ENCODE assay signal across 16 cellular contexts in the genomic region with DNA sequence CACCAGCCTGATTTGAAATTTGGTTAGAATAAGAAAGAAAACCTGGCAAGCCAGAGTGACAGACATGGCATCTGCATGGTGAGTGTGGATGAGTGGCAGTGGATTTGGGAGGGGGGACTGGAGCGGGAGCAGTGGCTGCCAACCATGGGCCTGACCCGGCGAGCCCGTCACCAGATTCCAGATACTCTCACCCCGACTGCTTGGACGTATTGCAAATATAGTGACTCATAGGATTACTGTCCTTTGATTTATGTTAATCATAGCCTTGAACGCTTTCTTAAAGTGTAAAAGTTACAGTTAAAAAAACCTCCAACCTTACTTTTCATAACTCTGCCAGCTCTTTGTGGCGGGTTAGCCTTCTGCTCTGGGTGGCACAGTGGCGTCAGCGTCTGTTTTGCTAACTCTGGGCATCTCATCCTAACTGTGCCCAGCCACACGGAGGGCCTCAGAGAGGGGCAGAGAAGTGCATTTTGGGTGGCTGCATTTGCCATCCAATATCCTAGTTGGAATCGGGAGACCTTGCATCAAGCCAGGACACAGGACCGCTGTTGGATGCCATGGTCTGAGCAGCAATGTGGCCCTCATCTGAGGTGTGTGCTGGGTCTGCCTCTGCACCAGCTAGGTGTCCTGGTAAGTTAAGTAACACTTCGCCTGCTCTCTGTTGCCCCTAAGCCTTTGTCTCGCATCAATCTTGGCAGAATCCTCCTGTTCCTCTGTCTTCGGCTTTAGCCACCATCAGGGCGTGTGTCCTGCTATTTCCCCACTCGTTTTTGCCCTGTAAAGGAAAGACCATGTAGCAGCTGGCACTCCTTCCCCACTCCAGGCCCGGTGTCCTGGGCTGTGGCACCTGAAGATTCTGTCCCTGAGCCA. TPM values are rescaled to one million over a fixed set of nuclear protein-coding genes. Genes with fewer than 3 reads are reported as not detected.
DNase-seq lines count a peak whose midpoint lies in the region; ATAC-seq, FAIRE-seq and TF ChIP-seq lines count a peak whose summit lies in the region.
"Had no signal": no experiment of that assay in that cellular context is flagged by ENCODE, and none has a peak within 500 bp of the region (broad histone marks: within the 10 kb centered on the region; RNA-seq: fewer than 3 reads in every experiment).

No MANE protein-coding gene starts in this region.

- H3K4me2 ChIP-seq in astrocyte (ENCODE audit: low read length): peak overlapping the region; percentile 69

- CTCF ChIA-PET in AG04450 (lab: Charles Lee): interaction anchor here (0.6 to 1.1 kb wide), 2 partner anchors 62 to 123 kb away, joined by 3 read pairs; no protein-coding TSS in a partner anchor

- TF ChIP-seq POLR2A in erythroblast (IDR thresholded peaks at IDR 0.05; ENCODE audit: low read length): no peak

- FAIRE-seq in astrocyte (lab: Jason Lieb, UNC): no peak

- ATAC-seq in sciatic nerve: no peak
- ATAC-seq: activated CD8-positive, alpha-beta T cell treated with anti-CD3 and anti-CD28 coated beads for 36 hours; natural killer cell treated with Interleukin-12 subunit alpha and Interleukin-12 subunit beta and Interleukin-15 and Interleukin-18, amount 100 ng/mL, for 72 hours had no signal

- H3K27ac ChIP-seq in AG04450 (ENCODE audit: low read depth, low read length) (peak overlapping the region; percentile 31), astrocyte (ENCODE audit: low read depth, low read length) (peak overlapping the region; percentile 41)

- H3K9me3 Mint-ChIP-seq in astrocyte (ENCODE audit: unreplicated experiment): no peaks in the 10 kb centered on the region
- H3K9me3 Mint-ChIP-seq: activated CD8-positive, alpha-beta T cell treated with anti-CD3 and anti-CD28 coated beads for 36 hours; natural killer cell treated with Interleukin-12 subunit alpha and Interleukin-12 subunit beta and Interleukin-15 and Interleukin-18, amount 100 ng/mL, for 72 hours had no signal

- no peaks in the 10 kb centered on the region for H3K36me3 ChIP-seq in astrocyte (ENCODE audit: insufficient read depth, low read length)

- peaks cover 3% of the 10 kb centered on the region for H3K27me3 Mint-ChIP-seq in astrocyte (ENCODE audit: low read depth, unreplicated experiment)
- H3K27me3 Mint-ChIP-seq: activated CD8-positive, alpha-beta T cell treated with anti-CD3 and anti-CD28 coated beads for 36 hours; activated naive CD8-positive, alpha-beta T cell; natural killer cell treated with Interleukin-12 subunit alpha and Interleukin-12 subunit beta and Interleukin-15 and Interleukin-18, amount 100 ng/mL, for 72 hours had no signal

- H3K36me3 Mint-ChIP-seq in astrocyte (ENCODE audit: low read depth, unreplicated experiment): peaks cover 8% of the 10 kb centered on the region
- H3K36me3 Mint-ChIP-seq: activated naive CD8-positive, alpha-beta T cell; natural killer cell treated with Interleukin-12 subunit alpha and Interleukin-12 subunit beta and Interleukin-15 and Interleukin-18, amount 100 ng/mL, for 72 hours had no signal

- TF ChIP-seq CTCF in AG04450 (IDR thresholded peaks at IDR 0.05; ENCODE audit: low read depth, low read length) (no peak), astrocyte (IDR thresholded peaks at IDR 0.05; ENCODE audit: insufficient read depth, low read depth, low read length) (no peak)

- H3K9ac ChIP-seq in astrocyte (ENCODE audit: low read length): peak overlapping the region; percentile 43

- H3K4me1 Mint-ChIP-seq in astrocyte (ENCODE audit: low read depth, unreplicated experiment): peaks cover 3% of the 10 kb centered on the region

- in situ Hi-C loops in KBM-7 (cut with MboI; ENCODE audit: low pct_unique_long_range_greater_than_20kb, low sequenced_read_pairs): loop anchor here (25.0 kb wide), 1 partner anchor 94 kb away; no protein-coding TSS in a partner anchor

- H3K27me3 ChIP-seq in AG04450 (ENCODE audit: control insufficient read depth, insufficient read depth, low read length): no peaks in the 10 kb centered on the region
- no peaks in the 10 kb centered on the region for H3K27me3 ChIP-seq in astrocyte (ENCODE audit: insufficient read depth, low read length)

- intact Hi-C loops in sciatic nerve (cut with DNase I): no loop called here

- H3K4me1 ChIP-seq in astrocyte (ENCODE audit: insufficient read depth, low read length): peaks cover 16% of the 10 kb centered on the region

- peaks cover 3% of the 10 kb centered on the region for H4K20me1 ChIP-seq in astrocyte (ENCODE audit: insufficient read depth, low read length)

- peak overlapping the region; percentile 42 for H3K27ac Mint-ChIP-seq in astrocyte (ENCODE audit: unreplicated experiment)
- H3K27ac Mint-ChIP-seq: activated naive CD8-positive, alpha-beta T cell had no signal

- H3K4me3 ChIP-seq in AG04450 (ENCODE audit: low read depth, low read length): no peak overlapping the region
- no peak overlapping the region for H3K4me3 ChIP-seq in astrocyte (ENCODE audit: insufficient read depth, low read depth, low read length)

- H3K4me3 Mint-ChIP-seq in astrocyte (ENCODE audit: unreplicated experiment): no peak overlapping the region
- H3K4me3 Mint-ChIP-seq: activated CD8-positive, alpha-beta T cell treated with anti-CD3 and anti-CD28 coated beads for 36 hours; activated naive CD8-positive, alpha-beta T cell; natural killer cell treated with Interleukin-12 subunit alpha and Interleukin-12 subunit beta and Interleukin-15 and Interleukin-18, amount 100 ng/mL, for 72 hours had no signal

- H3K9me3 ChIP-seq in AG04450 (ENCODE audit: control insufficient read depth, insufficient read depth, low read length) (no peaks in the 10 kb centered on the region; the same call in 1 of the 2 replicates), astrocyte (ENCODE audit: insufficient read depth, low read depth, low read length) (no peaks in the 10 kb centered on the region)

- H3K79me2 ChIP-seq in astrocyte (ENCODE audit: insufficient read depth, low read length): no peaks in the 10 kb centered on the region

- no peak overlapping the region for H2AFZ ChIP-seq in astrocyte (ENCODE audit: low read depth, low read length)

- peak; percentile 13 for DNase-seq in AG04450 (ENCODE audit: low read depth, low spot score)
- DNase-seq in HT1080 (ENCODE audit: low read depth): peak; percentile 79
- DNase-seq in astrocyte (ENCODE audit: low read depth): peak; percentile 71
- DNase-seq in glomerular visceral epithelial cell (ENCODE audit: extremely low spot score): peak; percentile 53
- DNase-seq in KBM-7: no peak
- no peak for DNase-seq in NCI-H1105 (lab: John Stamatoyannopoulos, UW)
- no peak for DNase-seq in sciatic nerve (ENCODE audit: low spot score)
- DNase-seq in erythroblast (lab: John Stamatoyannopoulos, UW): no peak
- DNase-seq: activated CD8-positive, alpha-beta T cell treated with anti-CD3 and anti-CD28 coated beads for 36 hours; AML-193; GF-D8; kidney glomerular epithelial cell; NCI-H345; stimulated activated CD4-positive, alpha-beta T cell treated with anti-CD3 and anti-CD28 coated beads, Interleukin-15, amount 100 ng/mL, for 24 hours had no signal

- POLR2A ChIA-PET in AG04450 (lab: Yijun Ruan, JAX): interaction anchor here (0.6 kb wide), 1 partner anchor 40 kb away, joined by 7 read pairs; no protein-coding TSS in a partner anchor

RNA-seq across cellular contexts. Expression of gene FOXK2, which starts 26.6 kb away (rescaled TPM):
- 21.7 and 24.3 TPM in 2 replicates for polyA plus RNA-seq in AG04450 (2011; rRNA removed)
- 46.9 and 56.0 TPM in 2 replicates for polyA minus RNA-seq in AG04450 (2011; rRNA and poly(A)+ RNA removed)
- total RNA-seq in HT1080 (2014; rRNA removed; shearing (Covaris generic)): 35.0 and 47.8 TPM in 2 replicates
- 30.5 and 32.7 TPM in 2 replicates for polyA plus RNA-seq in HT1080 (2015; cell fraction: cytosol; rRNA removed)
- 22.6 and 28.7 TPM in 2 replicates for polyA plus RNA-seq in HT1080 (2015; cell fraction: nucleus; rRNA removed)
- total RNA-seq in astrocyte (57.9 and 68.0 TPM in 2 replicates), sciatic nerve (59.9 TPM)

RNA-seq across cellular contexts. Expression of gene NARF, which starts 34.3 kb away (rescaled TPM):
- 76.1 and 82.4 TPM in 2 replicates for polyA plus RNA-seq in AG04450 (2011; rRNA removed)
- 39.4 and 40.4 TPM in 2 replicates for polyA minus RNA-seq in AG04450 (2011; rRNA and poly(A)+ RNA removed)
- total RNA-seq in HT1080 (2014; rRNA removed; shearing (Covaris generic)): 34.3 and 35.8 TPM in 2 replicates
- 69.6 and 75.6 TPM in 2 replicates for polyA plus RNA-seq in HT1080 (2015; cell fraction: cytosol; rRNA removed)
- polyA plus RNA-seq in HT1080 (2015; cell fraction: nucleus; rRNA removed): 67.4 and 67.9 TPM in 2 replicates
- total RNA-seq in astrocyte (62.8 and 64.4 TPM in 2 replicates), sciatic nerve (55.5 TPM)

RNA-seq across cellular contexts. Expression of gene CYBC1, which starts 42.3 kb away (rescaled TPM):
- polyA plus RNA-seq in AG04450 (2011; rRNA removed): 74.8 and 82.6 TPM in 2 replicates
- polyA minus RNA-seq in AG04450 (2011; rRNA and poly(A)+ RNA removed): 53.9 and 85.7 TPM in 2 replicates
- total RNA-seq in HT1080 (2014; rRNA removed; shearing (Covaris generic)): 38.2 and 39.6 TPM in 2 replicates
- 49.3 and 50.5 TPM in 2 replicates for polyA plus RNA-seq in HT1080 (2015; cell fraction: cytosol; rRNA removed)
- polyA plus RNA-seq in HT1080 (2015; cell fraction: nucleus; rRNA removed): 82.2 and 88.7 TPM in 2 replicates
- total RNA-seq in astrocyte (67.3 and 68.1 TPM in 2 replicates), sciatic nerve (94.5 TPM)

Comparison
In these comparisons a context has a peak if more than half of its experiments do, and no peak if none do; other contexts are left out.
1. DNase-seq: peak in AG04450 (single experiment), HT1080 (single experiment), astrocyte (single experiment) and glomerular visceral epithelial cell (single experiment); none in KBM-7 (single experiment), NCI-H1105 (single experiment), sciatic nerve (single experiment) and erythroblast (0 of 2).